Comparison of ENCODE assay signal across 8 cellular contexts in the genomic region with DNA sequence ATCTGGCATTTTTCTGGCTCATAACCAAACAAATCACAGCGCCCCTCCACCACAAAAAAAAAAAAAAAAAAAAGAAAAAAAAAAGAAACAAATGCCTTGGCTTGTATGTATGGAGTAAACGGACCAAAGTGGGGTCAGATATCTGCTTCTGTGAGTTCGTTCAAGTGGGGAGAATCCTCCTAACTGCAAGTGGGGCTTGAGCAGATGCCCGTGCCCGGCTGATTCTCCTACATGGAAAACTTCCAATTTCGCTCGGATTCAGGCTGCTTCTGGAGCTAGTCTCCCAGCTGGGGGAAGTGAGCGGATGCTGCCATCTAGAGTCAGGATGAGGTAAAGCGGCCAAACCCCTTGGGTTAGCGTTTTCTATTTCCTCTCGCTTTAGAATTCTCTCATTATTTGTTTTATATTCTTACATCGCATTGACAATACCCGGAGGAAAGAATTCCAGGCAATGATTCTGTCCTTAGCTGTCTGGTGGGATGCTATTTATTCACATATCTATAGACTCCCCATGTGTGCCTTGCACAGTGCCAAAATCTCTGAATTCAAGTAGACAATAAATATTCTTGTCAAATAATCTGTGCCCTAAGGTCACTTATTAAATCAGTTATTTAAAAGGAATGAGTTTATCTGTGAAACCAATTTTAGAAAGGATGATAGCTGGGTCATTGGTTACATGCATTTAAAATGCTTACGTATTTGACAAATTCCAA.
DNase-seq lines count a peak whose midpoint lies in the region; ATAC-seq, FAIRE-seq and TF ChIP-seq lines count a peak whose summit lies in the region.

No MANE protein-coding gene starts in this region.

- TF ChIP-seq CTCF in GM23338 (conservative IDR thresholded peaks at IDR 0.05; ENCODE audit: low read depth in 2 of 2) (peak; percentile 79 to 89), LNCAP (IDR thresholded peaks at IDR 0.05) (peak; percentile 59), glutamatergic neuron (IDR thresholded peaks at IDR 0.05; ENCODE audit: partially characterized antibody, unreplicated experiment) (peak; percentile 78), pancreas (IDR thresholded peaks at IDR 0.05) (peak; percentile 71 to 77 (median 74)), upper lobe of left lung (IDR thresholded peaks at IDR 0.05) (peak; percentile 48 to 75 (median 62))

- H3K27ac Mint-ChIP-seq in GM23338, result no peak overlapping the region
- H3K27ac Mint-ChIP-seq in glutamatergic neuron (ENCODE audit: unreplicated experiment), result peak overlapping the region; percentile 88

- H3F3A ChIP-seq in GM23338 (replicated peaks; ENCODE audit: low read depth), result peaks cover 4% of the 10 kb centered on the region; the same call in 1 of the 2 replicates

- DNase-seq in EL (peak; percentile 80), GM23338 (ENCODE audit: low spot score) (peak; percentile 86), SJCRH30 (peak; percentile 70 to 86), glutamatergic neuron (peak; percentile 80), pancreas (peak in 5 of 6 donors; percentile 59 to 81 (median 72)), upper lobe of left lung (peak in 1 of 2 donors; percentile 69)
- DNase-seq in activated naive CD4-positive, alpha-beta T cell treated with anti-CD3 and anti-CD28 coated beads, Interleukin-2, amount 50 U/mL, for 16 hours, result peak; percentile 62

- H3K4me1 Mint-ChIP-seq in GM23338, result peaks cover 7% of the 10 kb centered on the region
- H3K4me1 Mint-ChIP-seq in glutamatergic neuron (ENCODE audit: low read depth, unreplicated experiment), result peaks cover 29% of the 10 kb centered on the region

- peaks cover 46% of the 10 kb centered on the region for H3K27me3 ChIP-seq in GM23338 (ENCODE audit: insufficient read depth)
- H3K27me3 ChIP-seq in SJCRH30, result no peaks in the 10 kb centered on the region
- H3K27me3 ChIP-seq in pancreas, result peaks cover 0 to 8% (median 0%) of the 10 kb centered on the region in 4 donors
- peaks cover 0 to 1% (median 0%) of the 10 kb centered on the region in 4 donors for H3K27me3 ChIP-seq in upper lobe of left lung

- no peak overlapping the region for H3K27ac ChIP-seq in GM23338 (ENCODE audit: low read depth)
- H3K27ac ChIP-seq in SJCRH30, result no peak overlapping the region
- no peak overlapping the region for H3K27ac ChIP-seq in pancreas
- no peak overlapping the region for H3K27ac ChIP-seq in upper lobe of left lung

- peak overlapping the region; percentile 52 for H3K4me3 ChIP-seq in GM23338
- no peak overlapping the region for H3K4me3 ChIP-seq in SJCRH30
- peak overlapping the region in 2 of 4 donors; percentile 3 to 18 for H3K4me3 ChIP-seq in pancreas
- H3K4me3 ChIP-seq in upper lobe of left lung, result peak overlapping the region in 3 of 4 donors; percentile 13 to 41 (median 31)

- peak; percentile 35 for ATAC-seq in GM23338
- peak; percentile 80 to 97 (median 95) for ATAC-seq in pancreas
- peak; percentile 81 to 94 for ATAC-seq in upper lobe of left lung (ENCODE audit: low FRiP score in 2 of 2)

- H3K4me3 Mint-ChIP-seq in GM23338 (peak overlapping the region; percentile 82), glutamatergic neuron (ENCODE audit: unreplicated experiment) (peak overlapping the region; percentile 88)

- intact Hi-C loops in pancreas (cut with DNase I), result no loop called here

- H3K9me3 Mint-ChIP-seq in GM23338 (peaks cover 6% of the 10 kb centered on the region; the same call in 1 of the 3 replicates), glutamatergic neuron (ENCODE audit: unreplicated experiment) (peaks cover 7% of the 10 kb centered on the region)

- H3K4me1 ChIP-seq in GM23338 (ENCODE audit: insufficient read depth) (no peaks in the 10 kb centered on the region), SJCRH30 (peaks cover 5% of the 10 kb centered on the region), pancreas (no peaks in the 10 kb centered on the region), upper lobe of left lung (peaks cover 0 to 11% (median 7%) of the 10 kb centered on the region in 4 donors)

- peak overlapping the region; percentile 63 for H3K4me2 ChIP-seq in GM23338

- 0 out of 3 replicates have a peak, but pooled peaks cover 3% of the 10 kb centered on the region for H3K36me3 Mint-ChIP-seq in GM23338 (ENCODE audit: low read depth)
- H3K36me3 Mint-ChIP-seq in glutamatergic neuron (ENCODE audit: unreplicated experiment), result no peaks in the 10 kb centered on the region

- H3K79me2 ChIP-seq in GM23338 (replicated peaks; ENCODE audit: insufficient read depth), result no peaks in the 10 kb centered on the region

- no peak for TF ChIP-seq POLR2A in upper lobe of left lung (IDR thresholded peaks at IDR 0.05)

- 6 to 7% methylated on average over 14 of the region's 14 CpGs for WGBS in pancreas, 2 donors
- WGBS in upper lobe of left lung, 2 donors, result 7 to 8% methylated on average over 14 of the region's 14 CpGs

- no peaks in the 10 kb centered on the region for H3K9me2 ChIP-seq in GM23338 (ENCODE audit: insufficient read depth)

- H2AFZ ChIP-seq in GM23338, result peak overlapping the region; percentile 0; the same call in 1 of the 2 replicates

- TF ChIP-seq EP300 in upper lobe of left lung (IDR thresholded peaks at IDR 0.05), result no peak

- peak; percentile 5 for FAIRE-seq in pancreas (lab: Jason Lieb, UNC)

- H3K36me3 ChIP-seq in GM23338 (ENCODE audit: insufficient read depth) (no peaks in the 10 kb centered on the region), SJCRH30 (no peaks in the 10 kb centered on the region), pancreas (no peaks in the 10 kb centered on the region), upper lobe of left lung (no peaks in the 10 kb centered on the region)

- H3K9me3 ChIP-seq in SJCRH30 (replicated peaks) (no peaks in the 10 kb centered on the region), pancreas (no peaks in the 10 kb centered on the region), upper lobe of left lung (no peaks in the 10 kb centered on the region)

- H4K20me1 ChIP-seq in GM23338 (replicated peaks; ENCODE audit: insufficient read depth), result no peaks in the 10 kb centered on the region

- H3K27me3 Mint-ChIP-seq in GM23338 (ENCODE audit: insufficient read depth, low read depth, poor library complexity) (peaks cover 33% of the 10 kb centered on the region), glutamatergic neuron (ENCODE audit: unreplicated experiment) (peaks cover 4% of the 10 kb centered on the region)

TF ChIP-seq in GM23338, 12 proteins besides CTCF, POLR2A, EP300 and RAD21:
- TF ChIP-seq JUNB (IDR thresholded peaks at IDR 0.05; ENCODE audit: unreplicated experiment), result no peak
- no peak for TF ChIP-seq NANOG (IDR thresholded peaks at IDR 0.05; ENCODE audit: borderline replicate concordance)
- TF ChIP-seq ZNF462 (CRISPR knock-in tag; IDR thresholded peaks at IDR 0.05), result no peak
TF ChIP-seq in GM23338: peak in this region for 0.

Comparison
In these comparisons a context has a peak if more than half of its experiments do, and no peak if none do; other contexts are left out.
1. ATAC-seq: peak in every context shown above with its lines; median percentile 95 in pancreas; 88 in upper lobe of left lung; 35 in GM23338.